In the genomic region with DNA sequence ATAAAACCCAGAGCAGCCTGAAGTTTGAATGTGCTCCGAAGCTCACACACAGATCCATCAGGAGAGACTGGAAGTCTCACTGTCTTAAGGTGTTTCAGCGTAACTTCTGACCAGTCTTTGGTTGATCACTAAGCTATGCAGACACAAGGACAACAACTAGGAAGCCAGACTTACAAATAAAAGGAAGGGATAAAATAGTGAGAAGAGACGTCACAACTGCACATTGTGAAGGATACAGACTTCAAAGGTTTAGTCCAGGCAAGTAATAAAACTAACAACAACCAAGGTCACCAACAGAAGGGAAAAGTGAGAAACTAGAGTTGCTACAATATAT, we compare ENCODE assay signal across 2 cellular contexts.
TF ChIP-seq lines count a peak whose summit lies in the region.

No MANE protein-coding gene starts in this region.

TF ChIP-seq in GM23338, 12 proteins besides CTCF, POLR2A, EP300 and RAD21 (continues in another document):
- TF ChIP-seq EZH2 (IDR thresholded peaks at IDR 0.05; ENCODE audit: low read depth, unreplicated experiment) (no peak), CREB1 (CRISPR knock-in tag; IDR thresholded peaks at IDR 0.05; ENCODE audit: low read depth) (no peak), EZH2phosphoT487 (IDR thresholded peaks at IDR 0.05; ENCODE audit: unreplicated experiment) (no peak), ZNF331 (CRISPR knock-in tag; IDR thresholded peaks at IDR 0.05; ENCODE audit: low read depth) (no peak), STAT1 (IDR thresholded peaks at IDR 0.05; ENCODE audit: unreplicated experiment) (no peak), POLR2AphosphoS5 (IDR thresholded peaks at IDR 0.05; ENCODE audit: low read depth) (no peak), ZNF114 (CRISPR knock-in tag; IDR thresholded peaks at IDR 0.05) (no peak), JUNB (IDR thresholded peaks at IDR 0.05; ENCODE audit: unreplicated experiment) (no peak), NANOG (IDR thresholded peaks at IDR 0.05; ENCODE audit: borderline replicate concordance) (no peak)
- TF ChIP-seq, protein P1, sequence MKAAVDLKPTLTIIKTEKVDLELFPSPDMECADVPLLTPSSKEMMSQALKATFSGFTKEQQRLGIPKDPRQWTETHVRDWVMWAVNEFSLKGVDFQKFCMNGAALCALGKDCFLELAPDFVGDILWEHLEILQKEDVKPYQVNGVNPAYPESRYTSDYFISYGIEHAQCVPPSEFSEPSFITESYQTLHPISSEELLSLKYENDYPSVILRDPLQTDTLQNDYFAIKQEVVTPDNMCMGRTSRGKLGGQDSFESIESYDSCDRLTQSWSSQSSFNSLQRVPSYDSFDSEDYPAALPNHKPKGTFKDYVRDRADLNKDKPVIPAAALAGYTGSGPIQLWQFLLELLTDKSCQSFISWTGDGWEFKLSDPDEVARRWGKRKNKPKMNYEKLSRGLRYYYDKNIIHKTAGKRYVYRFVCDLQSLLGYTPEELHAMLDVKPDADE (IDR thresholded peaks at IDR 0.05), result no peak
- TF ChIP-seq, protein P2, sequence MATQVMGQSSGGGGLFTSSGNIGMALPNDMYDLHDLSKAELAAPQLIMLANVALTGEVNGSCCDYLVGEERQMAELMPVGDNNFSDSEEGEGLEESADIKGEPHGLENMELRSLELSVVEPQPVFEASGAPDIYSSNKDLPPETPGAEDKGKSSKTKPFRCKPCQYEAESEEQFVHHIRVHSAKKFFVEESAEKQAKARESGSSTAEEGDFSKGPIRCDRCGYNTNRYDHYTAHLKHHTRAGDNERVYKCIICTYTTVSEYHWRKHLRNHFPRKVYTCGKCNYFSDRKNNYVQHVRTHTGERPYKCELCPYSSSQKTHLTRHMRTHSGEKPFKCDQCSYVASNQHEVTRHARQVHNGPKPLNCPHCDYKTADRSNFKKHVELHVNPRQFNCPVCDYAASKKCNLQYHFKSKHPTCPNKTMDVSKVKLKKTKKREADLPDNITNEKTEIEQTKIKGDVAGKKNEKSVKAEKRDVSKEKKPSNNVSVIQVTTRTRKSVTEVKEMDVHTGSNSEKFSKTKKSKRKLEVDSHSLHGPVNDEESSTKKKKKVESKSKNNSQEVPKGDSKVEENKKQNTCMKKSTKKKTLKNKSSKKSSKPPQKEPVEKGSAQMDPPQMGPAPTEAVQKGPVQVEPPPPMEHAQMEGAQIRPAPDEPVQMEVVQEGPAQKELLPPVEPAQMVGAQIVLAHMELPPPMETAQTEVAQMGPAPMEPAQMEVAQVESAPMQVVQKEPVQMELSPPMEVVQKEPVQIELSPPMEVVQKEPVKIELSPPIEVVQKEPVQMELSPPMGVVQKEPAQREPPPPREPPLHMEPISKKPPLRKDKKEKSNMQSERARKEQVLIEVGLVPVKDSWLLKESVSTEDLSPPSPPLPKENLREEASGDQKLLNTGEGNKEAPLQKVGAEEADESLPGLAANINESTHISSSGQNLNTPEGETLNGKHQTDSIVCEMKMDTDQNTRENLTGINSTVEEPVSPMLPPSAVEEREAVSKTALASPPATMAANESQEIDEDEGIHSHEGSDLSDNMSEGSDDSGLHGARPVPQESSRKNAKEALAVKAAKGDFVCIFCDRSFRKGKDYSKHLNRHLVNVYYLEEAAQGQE (IDR thresholded peaks at IDR 0.05; ENCODE audit: unreplicated experiment), result no peak

TF ChIP-seq in IMR-90, 13 proteins besides CTCF, POLR2A, EP300 and RAD21:
- no peak for TF ChIP-seq MAZ (IDR thresholded peaks at IDR 0.05; ENCODE audit: borderline replicate concordance, low read depth, low read length)
- TF ChIP-seq MAFK (IDR thresholded peaks at IDR 0.05; ENCODE audit: low read depth, low read length), result no peak
- TF ChIP-seq RFX5 (IDR thresholded peaks at IDR 0.05; ENCODE audit: low read depth, low read length), result no peak
- TF ChIP-seq FOS (IDR thresholded peaks at IDR 0.05; ENCODE audit: low read depth, low read length), result no peak
- TF ChIP-seq NFE2L2 (IDR thresholded peaks at IDR 0.05; ENCODE audit: low read depth, low read length), result no peak
- TF ChIP-seq CEBPB (IDR thresholded peaks at IDR 0.05; ENCODE audit: low read depth, low read length), result no peak
- TF ChIP-seq SMC3 (IDR thresholded peaks at IDR 0.05; ENCODE audit: low read depth, low read length), result no peak
- no peak for TF ChIP-seq CHD1 (IDR thresholded peaks at IDR 0.05; ENCODE audit: low read depth, low read length)
- TF ChIP-seq, protein P3, sequence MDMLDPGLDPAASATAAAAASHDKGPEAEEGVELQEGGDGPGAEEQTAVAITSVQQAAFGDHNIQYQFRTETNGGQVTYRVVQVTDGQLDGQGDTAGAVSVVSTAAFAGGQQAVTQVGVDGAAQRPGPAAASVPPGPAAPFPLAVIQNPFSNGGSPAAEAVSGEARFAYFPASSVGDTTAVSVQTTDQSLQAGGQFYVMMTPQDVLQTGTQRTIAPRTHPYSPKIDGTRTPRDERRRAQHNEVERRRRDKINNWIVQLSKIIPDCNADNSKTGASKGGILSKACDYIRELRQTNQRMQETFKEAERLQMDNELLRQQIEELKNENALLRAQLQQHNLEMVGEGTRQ (IDR thresholded peaks at IDR 0.05; ENCODE audit: low read depth, low read length), result no peak
- no peak for TF ChIP-seq BHLHE40 (IDR thresholded peaks at IDR 0.05; ENCODE audit: low read depth, low read length)
- no peak for TF ChIP-seq RCOR1 (IDR thresholded peaks at IDR 0.05; ENCODE audit: insufficient replicate concordance, low read length)
- no peak for TF ChIP-seq MXI1 (IDR thresholded peaks at IDR 0.05; ENCODE audit: borderline replicate concordance, low read depth, low read length)
- TF ChIP-seq, protein P4, sequence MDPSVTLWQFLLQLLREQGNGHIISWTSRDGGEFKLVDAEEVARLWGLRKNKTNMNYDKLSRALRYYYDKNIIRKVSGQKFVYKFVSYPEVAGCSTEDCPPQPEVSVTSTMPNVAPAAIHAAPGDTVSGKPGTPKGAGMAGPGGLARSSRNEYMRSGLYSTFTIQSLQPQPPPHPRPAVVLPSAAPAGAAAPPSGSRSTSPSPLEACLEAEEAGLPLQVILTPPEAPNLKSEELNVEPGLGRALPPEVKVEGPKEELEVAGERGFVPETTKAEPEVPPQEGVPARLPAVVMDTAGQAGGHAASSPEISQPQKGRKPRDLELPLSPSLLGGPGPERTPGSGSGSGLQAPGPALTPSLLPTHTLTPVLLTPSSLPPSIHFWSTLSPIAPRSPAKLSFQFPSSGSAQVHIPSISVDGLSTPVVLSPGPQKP (IDR thresholded peaks at IDR 0.05; ENCODE audit: borderline replicate concordance, low read depth, low read length), result no peak
